8 cellular contexts compared by ENCODE assay signal in the genomic region with DNA sequence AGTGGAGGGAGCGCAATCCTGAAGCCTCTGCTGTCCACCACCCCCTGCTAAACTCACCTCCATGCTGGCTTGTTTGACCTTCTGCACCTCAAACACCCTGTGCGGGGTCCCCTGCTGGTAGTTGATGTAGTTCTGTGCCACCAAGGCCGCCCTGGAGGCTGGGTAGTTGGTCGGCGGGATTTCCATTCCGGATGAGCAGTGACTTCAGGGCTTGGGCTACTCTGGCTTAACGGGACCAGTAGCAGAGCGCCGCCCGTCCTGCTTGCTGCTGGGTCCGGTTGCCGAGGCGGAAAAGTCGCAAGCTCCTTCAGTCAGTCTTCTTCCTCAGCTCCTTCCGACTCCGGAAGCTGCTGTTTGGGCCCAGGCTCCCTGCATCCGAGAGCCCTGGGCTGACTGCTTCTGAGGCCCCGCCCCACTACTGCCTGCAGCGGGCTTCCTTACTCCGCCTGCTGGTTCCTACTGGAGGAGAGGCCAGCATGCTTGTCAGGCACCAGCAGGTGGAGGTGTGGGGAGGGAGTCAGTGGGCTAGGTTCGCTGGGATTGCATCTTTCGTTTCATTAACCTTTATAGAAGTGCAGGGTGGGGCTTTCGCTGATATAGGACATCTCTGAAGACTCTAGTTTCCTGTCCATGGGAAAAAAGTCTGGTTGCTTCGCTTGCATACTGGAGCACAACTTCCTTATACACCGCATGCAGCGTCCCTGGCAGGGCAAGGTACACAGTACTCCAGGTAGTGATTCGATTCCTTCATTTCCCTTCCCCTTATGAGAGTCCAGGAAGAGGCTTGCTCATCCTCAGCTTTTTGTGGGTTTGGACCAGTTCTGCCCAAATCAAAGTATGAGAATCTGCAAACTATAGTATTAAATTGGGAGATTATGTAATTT. TPM values are rescaled to one million over a fixed set of nuclear protein-coding genes. Genes with fewer than 3 reads are reported as not detected.
DNase-seq lines count a peak whose midpoint lies in the region; ATAC-seq and TF ChIP-seq lines count a peak whose summit lies in the region.

LXN (minus strand) TSS at position 356 of the 884 bp plus-strand sequence; CDS start at position 186, 170 bp downstream.

- H3K27ac Mint-ChIP-seq in T-cell, result peak within 1 kb of the TSS; percentile 85 to 91

- DNase-seq in A172 (ENCODE audit: low spot score) (peak; percentile 3), T-cell (peak; percentile 58 to 85 (median 74)), amniotic epithelial cell (ENCODE audit: low read depth) (peak; percentile 83), heart right ventricle (peak; percentile 78 to 82), posterior cingulate gyrus (peak; percentile 22 to 93 (median 56)), upper lobe of left lung (peak; percentile 85 to 97)

- H3K36me3 ChIP-seq in heart right ventricle, result peaks cover 0 to 61% (median 9%) of the 10 kb centered on the region in 9 donors
- H3K36me3 ChIP-seq in upper lobe of left lung, result peaks cover 0 to 18% (median 2%) of the 10 kb centered on the region in 4 donors

- H3K9me3 ChIP-seq in heart right ventricle (no peaks in the 10 kb centered on the region), upper lobe of left lung (no peaks in the 10 kb centered on the region)

- no peaks in the 10 kb centered on the region for H3K27me3 Mint-ChIP-seq in T-cell

- ATAC-seq in GM18861 (IDR thresholded peaks at IDR 0.05; ENCODE audit: unreplicated experiment) (peak; percentile 99), HG03095 (IDR thresholded peaks at IDR 0.05; ENCODE audit: unreplicated experiment) (peak; percentile 99), T-cell (replicated peaks in 1 of 4) (peak; percentile 98 to 99 (median 99)), heart right ventricle (peak; percentile 94 to 99 (median 98)), upper lobe of left lung (ENCODE audit: low FRiP score in 2 of 2) (peak; percentile 98 to 99)

- H3K4me1 ChIP-seq in heart right ventricle (peaks cover 0 to 34% (median 18%) of the 10 kb centered on the region in 9 donors), upper lobe of left lung (peaks cover 4 to 22% (median 15%) of the 10 kb centered on the region in 4 donors)

- H3K27ac ChIP-seq in heart right ventricle (peak within 1 kb of the TSS; percentile 57 to 89 (median 78)), upper lobe of left lung (peak within 1 kb of the TSS; percentile 68 to 91 (median 89))

- peak within 1 kb of the TSS; percentile 92 to 95 (median 93) for H3K4me3 Mint-ChIP-seq in T-cell

- H3K9me3 Mint-ChIP-seq in T-cell, result no peaks in the 10 kb centered on the region

- CTCF ChIA-PET in T-cell (lab: Charles Lee), result interaction anchor here (0.6 to 1.5 kb wide), 9 partner anchors 10 to 129 kb away, joined by 3 to 10 read pairs (median 4); partner anchors contain the start of genes GFM1 (in 1 of the 2) and MFSD1 (in 1 of the 2)

- TF ChIP-seq CTCF in heart right ventricle (IDR thresholded peaks at IDR 0.05), result peak; percentile 43 to 80 (median 58)
- TF ChIP-seq CTCF in upper lobe of left lung (IDR thresholded peaks at IDR 0.05), result peak; percentile 57 to 79 (median 64)

- H3K4me3 ChIP-seq in heart right ventricle (peak within 1 kb of the TSS; percentile 25 to 69 (median 56)), upper lobe of left lung (peak within 1 kb of the TSS; percentile 49 to 66 (median 56))

- POLR2A ChIA-PET in T-cell (lab: Charles Lee), result no interaction called here

- TF ChIP-seq EP300 in upper lobe of left lung (IDR thresholded peaks at IDR 0.05), result no peak

- peaks cover 27 to 34% (median 28%) of the 10 kb centered on the region in 3 donors for H3K4me1 Mint-ChIP-seq in T-cell

- H3K27me3 ChIP-seq in heart right ventricle (no peaks in the 10 kb centered on the region), upper lobe of left lung (no peaks in the 10 kb centered on the region)

- peak in 2 of 4 donors; percentile 34 to 74 for TF ChIP-seq POLR2A in upper lobe of left lung (IDR thresholded peaks at IDR 0.05)

- intact Hi-C loops in heart right ventricle (cut with DNase I), result loop anchor here in 4 of 10 donors (5.0 kb wide), 3 partner anchors 115 to 125 kb away; no protein-coding TSS in a partner anchor
- intact Hi-C loops in posterior cingulate gyrus (cut with DNase I), result no loop called here

- WGBS in heart right ventricle, 2 donors, result 20 to 21% methylated on average over 27 of the region's 27 CpGs
- WGBS in upper lobe of left lung, 2 donors, result 8 to 24% methylated on average over 9 to 27 of the region's 27 CpGs

- peaks cover 16% of the 10 kb centered on the region for H3K36me3 Mint-ChIP-seq in T-cell

RNA-seq across cellular contexts. Expression of gene LXN, which starts in this region (rescaled TPM):
- total RNA-seq in A172 (2014; rRNA removed; shearing (Covaris generic)), result not detected in 2 replicates
- total RNA-seq in T-cell (1 to 10 TPM; 2.5 to 6.7 (median 3.9) TPM), heart right ventricle (10 to 100 TPM in 1 of 10 donors, 1 to 10 TPM in 9; 2.5 to 10.0 (median 3.2) TPM), upper lobe of left lung (10 to 100 TPM; 10.4 to 26.6 (median 19.8) TPM)
- 1 to 10 TPM; 3.4 to 5.6 TPM for polyA plus RNA-seq in heart right ventricle

Comparison
In these comparisons a context has a peak if more than half of its experiments do, and no peak if none do; other contexts are left out.
1. Peak in every context shown above with its lines: DNase-seq, ATAC-seq, H3K4me3 ChIP-seq and H3K27ac ChIP-seq.
2. Peak in DNase-seq in A172; RNA of the gene not detected or under 1 TPM.
3. DNase-seq: peak in every context shown above with its lines; median percentile 91 in upper lobe of left lung; 83 in amniotic epithelial cell; 80 in heart right ventricle; 74 in T-cell; 56 in posterior cingulate gyrus; 3 in A172.